20 cellular contexts compared by ENCODE assay signal in genomic region chr18:41486581-41486980, GRCh38.
"Had no signal": no experiment of that assay in that cellular context is flagged by ENCODE, and none has a peak within 500 bp of the region (broad histone marks: within the 10 kb centered on the region; RNA-seq: fewer than 3 reads in every experiment).

No MANE protein-coding gene starts in this region.

- H3K4me3 ChIP-seq: SJSA1, SK-N-MC had no signal

- H3K27ac ChIP-seq: SJSA1, SK-N-MC had no signal

- FAIRE-seq: RCC 7860 had no signal

- H3K4me1 ChIP-seq: SJSA1 had no signal

- H3K36me3 ChIP-seq: SJSA1 had no signal

- H3K27me3 ChIP-seq: SJSA1 had no signal

- DNase-seq: KBM-7, MV-4-11, NCI-H1048, NCI-H1105, NCI-H1417, NCI-H1436 treated with DMSO at 0.1 percent for 48 hours, NCI-H1694, NCI-H187 treated with DMSO at 0.1 percent for 48 hours, NCI-H2029 treated with DMSO at 0.1 percent for 48 hours, NCI-H2107, NCI-H2227 treated with DMSO at 0.1 percent for 48 hours, NCI-H524, NCI-H526 treated with DMSO at 0.1 percent for 48 hours, NCI-H774, Right ventricle myocardium superior, RPMI8226, SIG-M5 had no signal

- H3K9me3 ChIP-seq: SJSA1 had no signal
